Comparison of ENCODE assay signal across 12 cellular contexts in the genomic region with DNA sequence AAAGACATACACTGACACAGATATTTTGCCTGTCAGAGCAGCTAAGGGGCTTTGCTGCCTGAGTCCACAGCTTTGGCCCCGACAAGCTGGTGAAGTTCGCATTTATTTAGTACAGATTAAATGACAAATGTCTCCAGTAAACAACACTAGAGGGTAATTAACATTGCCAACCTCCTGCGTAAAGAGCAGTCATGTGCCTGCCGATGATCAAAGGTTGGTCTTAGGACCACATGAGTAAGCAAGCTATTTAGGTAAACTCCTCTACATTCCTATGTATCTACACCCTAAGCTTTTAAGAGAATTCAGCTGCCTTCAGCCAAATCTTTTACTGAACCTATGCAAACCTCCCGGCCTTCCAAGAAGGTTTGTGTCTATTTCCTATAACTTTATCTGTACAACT.
DNase-seq lines count a peak whose midpoint lies in the region; ATAC-seq and TF ChIP-seq lines count a peak whose summit lies in the region.
"Had no signal": no experiment of that assay in that cellular context is flagged by ENCODE, and none has a peak within 500 bp of the region (broad histone marks: within the 10 kb centered on the region; RNA-seq: fewer than 3 reads in every experiment).

No MANE protein-coding gene starts in this region.

- H3K36me3 Mint-ChIP-seq in GM23338 (ENCODE audit: low read depth): peaks cover 4% of the 10 kb centered on the region; the same call in 1 of the 3 replicates
- H3K36me3 Mint-ChIP-seq: CD4-positive, CD25-positive, alpha-beta regulatory T cell had no signal

- H3K27ac Mint-ChIP-seq in GM23338: no peak overlapping the region

- no peaks in the 10 kb centered on the region for H3K27me3 ChIP-seq in GM23338 (ENCODE audit: insufficient read depth)
- no peaks in the 10 kb centered on the region for H3K27me3 ChIP-seq in colonic mucosa
- H3K27me3 ChIP-seq: BLaER1 treated with 17β-estradiol and CSF1 and Interleukin-3, amounts not matched to agents 10 nM and 100 nM had no signal

- H3K27ac ChIP-seq in GM23338 (ENCODE audit: low read depth) (no peak overlapping the region), colonic mucosa (no peak overlapping the region)

- H3F3A ChIP-seq in GM23338 (replicated peaks; ENCODE audit: low read depth): no peaks in the 10 kb centered on the region

- no peak overlapping the region for H3K9ac ChIP-seq in colonic mucosa (ENCODE audit: low read depth in 2 of 2, low read length in 2 of 2)

- H3K4me1 ChIP-seq in GM23338 (ENCODE audit: insufficient read depth) (peaks cover 2% of the 10 kb centered on the region; the same call in 1 of the 2 replicates), colonic mucosa (peaks cover 9% of the 10 kb centered on the region)
- H3K4me1 ChIP-seq: HAP-1 had no signal

- no peak overlapping the region for H3K4me2 ChIP-seq in GM23338

- intact Hi-C loops in colonic mucosa (cut with DNase I): no loop called here

- no peaks in the 10 kb centered on the region for H3K79me2 ChIP-seq in GM23338 (replicated peaks; ENCODE audit: insufficient read depth)

- TF ChIP-seq CTCF in GM23338 (conservative IDR thresholded peaks at IDR 0.05; ENCODE audit: low read depth in 2 of 2) (no peak), omental fat pad (IDR thresholded peaks at IDR 0.05) (no peak), colonic mucosa (IDR thresholded peaks at IDR 0.05) (no peak)

- DNase-seq in GM23338 (ENCODE audit: low spot score) (peak; percentile 17), SW480 (ENCODE audit: low spot score) (peak; percentile 24), left kidney (ENCODE audit: low read depth, low spot score) (peak; percentile 29), omental fat pad (ENCODE audit: low spot score) (no peak), AML-193 (lab: John Stamatoyannopoulos, UW) (no peak), colonic mucosa (no peak)
- DNase-seq: 8988T; CD4-positive, CD25-positive, alpha-beta regulatory T cell; GOT3 had no signal

- no peaks in the 10 kb centered on the region for H3K9me3 ChIP-seq in colonic mucosa
- H3K9me3 ChIP-seq: HAP-1 had no signal

- H3K9me2 ChIP-seq in GM23338 (ENCODE audit: insufficient read depth): no peaks in the 10 kb centered on the region

- no peak overlapping the region for H3K4me3 Mint-ChIP-seq in GM23338
- H3K4me3 Mint-ChIP-seq: CD4-positive, CD25-positive, alpha-beta regulatory T cell had no signal

- no peak overlapping the region for H2AFZ ChIP-seq in GM23338

- peaks cover 8% of the 10 kb centered on the region; the same call in 2 of the 3 replicates for H3K9me3 Mint-ChIP-seq in GM23338
- H3K9me3 Mint-ChIP-seq: CD4-positive, CD25-positive, alpha-beta regulatory T cell had no signal

- H3K36me3 ChIP-seq in GM23338 (ENCODE audit: insufficient read depth) (no peaks in the 10 kb centered on the region), colonic mucosa (no peaks in the 10 kb centered on the region)
- H3K36me3 ChIP-seq: BLaER1 treated with 17β-estradiol and CSF1 and Interleukin-3, amounts not matched to agents 10 nM and 100 nM; HAP-1 had no signal

- H3K4me1 Mint-ChIP-seq in GM23338: peaks cover 10% of the 10 kb centered on the region; the same call in 2 of the 3 replicates

- no peaks in the 10 kb centered on the region for H4K20me1 ChIP-seq in GM23338 (replicated peaks; ENCODE audit: insufficient read depth)
- H4K20me1 ChIP-seq: BLaER1 treated with 17β-estradiol and CSF1 and Interleukin-3, amounts not matched to agents 10 nM and 100 nM had no signal

- H3K4me3 ChIP-seq in GM23338: no peak overlapping the region
- no peak overlapping the region for H3K4me3 ChIP-seq in colonic mucosa
- H3K4me3 ChIP-seq: HAP-1 had no signal

- ATAC-seq in GM23338 (no peak), omental fat pad (ENCODE audit: low FRiP score) (peak; percentile 82), HG03039 (IDR thresholded peaks at IDR 0.05; ENCODE audit: unreplicated experiment) (no peak)

- peaks cover 4% of the 10 kb centered on the region for H3K27me3 Mint-ChIP-seq in GM23338 (ENCODE audit: insufficient read depth, low read depth, poor library complexity)

TF ChIP-seq in GM23338, 12 proteins besides CTCF, POLR2A, EP300 and RAD21:
- no peak for TF ChIP-seq ETS1 (IDR thresholded peaks at IDR 0.05)
- TF ChIP-seq ZNF114 (CRISPR knock-in tag; IDR thresholded peaks at IDR 0.05): no peak
- TF ChIP-seq POLR2AphosphoS5 (IDR thresholded peaks at IDR 0.05; ENCODE audit: low read depth): no peak
- TF ChIP-seq EZH2phosphoT487 (IDR thresholded peaks at IDR 0.05; ENCODE audit: unreplicated experiment): no peak
- TF ChIP-seq CREB1 (CRISPR knock-in tag; IDR thresholded peaks at IDR 0.05; ENCODE audit: low read depth): no peak
- no peak for TF ChIP-seq JUNB (IDR thresholded peaks at IDR 0.05; ENCODE audit: unreplicated experiment)
- TF ChIP-seq, protein P1, sequence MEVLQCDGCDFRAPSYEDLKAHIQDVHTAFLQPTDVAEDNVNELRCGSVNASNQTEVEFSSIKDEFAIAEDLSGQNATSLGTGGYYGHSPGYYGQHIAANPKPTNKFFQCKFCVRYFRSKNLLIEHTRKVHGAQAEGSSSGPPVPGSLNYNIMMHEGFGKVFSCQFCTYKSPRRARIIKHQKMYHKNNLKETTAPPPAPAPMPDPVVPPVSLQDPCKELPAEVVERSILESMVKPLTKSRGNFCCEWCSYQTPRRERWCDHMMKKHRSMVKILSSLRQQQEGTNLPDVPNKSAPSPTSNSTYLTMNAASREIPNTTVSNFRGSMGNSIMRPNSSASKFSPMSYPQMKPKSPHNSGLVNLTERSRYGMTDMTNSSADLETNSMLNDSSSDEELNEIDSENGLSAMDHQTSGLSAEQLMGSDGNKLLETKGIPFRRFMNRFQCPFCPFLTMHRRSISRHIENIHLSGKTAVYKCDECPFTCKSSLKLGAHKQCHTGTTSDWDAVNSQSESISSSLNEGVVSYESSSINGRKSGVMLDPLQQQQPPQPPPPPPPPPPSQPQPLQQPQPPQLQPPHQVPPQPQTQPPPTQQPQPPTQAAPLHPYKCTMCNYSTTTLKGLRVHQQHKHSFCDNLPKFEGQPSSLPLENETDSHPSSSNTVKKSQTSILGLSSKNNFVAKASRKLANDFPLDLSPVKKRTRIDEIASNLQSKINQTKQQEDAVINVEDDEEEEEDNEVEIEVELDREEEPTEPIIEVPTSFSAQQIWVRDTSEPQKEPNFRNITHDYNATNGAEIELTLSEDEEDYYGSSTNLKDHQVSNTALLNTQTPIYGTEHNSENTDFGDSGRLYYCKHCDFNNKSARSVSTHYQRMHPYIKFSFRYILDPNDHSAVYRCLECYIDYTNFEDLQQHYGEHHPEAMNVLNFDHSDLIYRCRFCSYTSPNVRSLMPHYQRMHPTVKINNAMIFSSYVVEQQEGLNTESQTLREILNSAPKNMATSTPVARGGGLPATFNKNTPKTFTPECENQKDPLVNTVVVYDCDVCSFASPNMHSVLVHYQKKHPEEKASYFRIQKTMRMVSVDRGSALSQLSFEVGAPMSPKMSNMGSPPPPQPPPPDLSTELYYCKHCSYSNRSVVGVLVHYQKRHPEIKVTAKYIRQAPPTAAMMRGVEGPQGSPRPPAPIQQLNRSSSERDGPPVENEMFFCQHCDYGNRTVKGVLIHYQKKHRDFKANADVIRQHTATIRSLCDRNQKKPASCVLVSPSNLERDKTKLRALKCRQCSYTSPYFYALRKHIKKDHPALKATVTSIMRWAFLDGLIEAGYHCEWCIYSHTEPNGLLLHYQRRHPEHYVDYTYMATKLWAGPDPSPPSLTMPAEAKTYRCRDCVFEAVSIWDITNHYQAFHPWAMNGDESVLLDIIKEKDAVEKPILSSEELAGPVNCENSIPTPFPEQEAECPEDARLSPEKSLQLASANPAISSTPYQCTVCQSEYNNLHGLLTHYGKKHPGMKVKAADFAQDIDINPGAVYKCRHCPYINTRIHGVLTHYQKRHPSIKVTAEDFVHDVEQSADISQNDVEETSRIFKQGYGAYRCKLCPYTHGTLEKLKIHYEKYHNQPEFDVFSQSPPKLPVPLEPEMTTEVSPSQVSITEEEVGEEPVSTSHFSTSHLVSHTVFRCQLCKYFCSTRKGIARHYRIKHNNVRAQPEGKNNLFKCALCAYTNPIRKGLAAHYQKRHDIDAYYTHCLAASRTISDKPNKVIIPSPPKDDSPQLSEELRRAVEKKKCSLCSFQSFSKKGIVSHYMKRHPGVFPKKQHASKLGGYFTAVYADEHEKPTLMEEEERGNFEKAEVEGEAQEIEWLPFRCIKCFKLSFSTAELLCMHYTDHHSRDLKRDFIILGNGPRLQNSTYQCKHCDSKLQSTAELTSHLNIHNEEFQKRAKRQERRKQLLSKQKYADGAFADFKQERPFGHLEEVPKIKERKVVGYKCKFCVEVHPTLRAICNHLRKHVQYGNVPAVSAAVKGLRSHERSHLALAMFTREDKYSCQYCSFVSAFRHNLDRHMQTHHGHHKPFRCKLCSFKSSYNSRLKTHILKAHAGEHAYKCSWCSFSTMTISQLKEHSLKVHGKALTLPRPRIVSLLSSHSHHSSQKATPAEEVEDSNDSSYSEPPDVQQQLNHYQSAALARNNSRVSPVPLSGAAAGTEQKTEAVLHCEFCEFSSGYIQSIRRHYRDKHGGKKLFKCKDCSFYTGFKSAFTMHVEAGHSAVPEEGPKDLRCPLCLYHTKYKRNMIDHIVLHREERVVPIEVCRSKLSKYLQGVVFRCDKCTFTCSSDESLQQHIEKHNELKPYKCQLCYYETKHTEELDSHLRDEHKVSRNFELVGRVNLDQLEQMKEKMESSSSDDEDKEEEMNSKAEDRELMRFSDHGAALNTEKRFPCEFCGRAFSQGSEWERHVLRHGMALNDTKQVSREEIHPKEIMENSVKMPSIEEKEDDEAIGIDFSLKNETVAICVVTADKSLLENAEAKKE (CRISPR knock-in tag; IDR thresholded peaks at IDR 0.05): no peak
- no peak for TF ChIP-seq NANOG (IDR thresholded peaks at IDR 0.05; ENCODE audit: borderline replicate concordance)

Comparison
In these comparisons a context has a peak if more than half of its experiments do, and no peak if none do; other contexts are left out.
1. DNase-seq: peak in GM23338 (single experiment), SW480 (single experiment) and left kidney (single experiment); none in omental fat pad (single experiment), AML-193 (0 of 2) and colonic mucosa (single experiment).